9 cellular contexts compared by ENCODE assay signal in genomic region chr7:143289421-143289820, GRCh38. TPM values are rescaled to one million over a fixed set of nuclear protein-coding genes. Genes with fewer than 3 reads are reported as not detected.
DNase-seq lines count a peak whose midpoint lies in the region; ATAC-seq and TF ChIP-seq lines count a peak whose summit lies in the region.
"Had no signal": no experiment of that assay in that cellular context is flagged by ENCODE, and none has a peak within 500 bp of the region (broad histone marks: within the 10 kb centered on the region; RNA-seq: fewer than 3 reads in every experiment).

No MANE protein-coding gene starts in this region.

- H3K79me2 ChIP-seq in osteoblast (ENCODE audit: insufficient read depth, low read length), result peaks cover 39% of the 10 kb centered on the region

- DNase-seq in ELR (ENCODE audit: low read depth), result peak; percentile 12
- DNase-seq in NCI-H69 (lab: John Stamatoyannopoulos, UW), result peak; percentile 27
- DNase-seq in dermis blood vessel endothelial cell, result peak; percentile 31
- DNase-seq in osteoblast (ENCODE audit: insufficient read length, low spot score, missing footprints), result peak; percentile 55
- DNase-seq in ecto neural progenitor cell (ENCODE audit: low spot score), result no peak
- DNase-seq in kidney tubule cell (ENCODE audit: low spot score), result no peak
- DNase-seq: islet precursor cell had no signal

- peaks cover 29% of the 10 kb centered on the region for H3K36me3 ChIP-seq in osteoblast (ENCODE audit: insufficient read depth, low read length)

- H3K27ac ChIP-seq in osteoblast (ENCODE audit: low read depth, low read length), result peak overlapping the region; percentile 80

- peak overlapping the region; percentile 95 for H3K4me3 ChIP-seq in osteoblast (ENCODE audit: insufficient read depth, low read length)

- H3K4me1 ChIP-seq in osteoblast (ENCODE audit: insufficient read depth, low read length), result peaks cover 14% of the 10 kb centered on the region

- no peaks in the 10 kb centered on the region for H3K27me3 ChIP-seq in osteoblast (ENCODE audit: insufficient read depth, low read length)

- ATAC-seq in HG03108 (IDR thresholded peaks at IDR 0.05; ENCODE audit: unreplicated experiment) (no peak), HG03196 (IDR thresholded peaks at IDR 0.05; ENCODE audit: unreplicated experiment) (no peak)

- no peaks in the 10 kb centered on the region for H3K9me3 ChIP-seq in osteoblast (ENCODE audit: low read depth, low read length)

- H2AFZ ChIP-seq in osteoblast (ENCODE audit: low read length), result no peak overlapping the region

- peak overlapping the region; percentile 95 for H3K4me2 ChIP-seq in osteoblast (ENCODE audit: insufficient read depth, low read length)

- TF ChIP-seq CTCF in osteoblast (IDR thresholded peaks at IDR 0.05; ENCODE audit: extremely low read depth, low read depth, low read length), result no peak

- H4K20me1 ChIP-seq in osteoblast (ENCODE audit: insufficient read depth, low read length), result peaks cover 6% of the 10 kb centered on the region

RNA-seq across cellular contexts. Expression of gene CASP2, which starts 1.3 kb away (rescaled TPM):
- 12.8 and 30.2 TPM in 2 replicates for total RNA-seq in dermis blood vessel endothelial cell
- 7.6 and 10.9 TPM in 2 replicates for total RNA-seq in osteoblast

RNA-seq across cellular contexts. Expression of gene TMEM139, which starts 4.7 kb away (rescaled TPM):
- total RNA-seq in dermis blood vessel endothelial cell, result 0.14 and 0.17 TPM in 2 replicates
- not detected in 2 replicates for total RNA-seq in osteoblast

RNA-seq across cellular contexts. Expression of gene GSTK1, which starts 26.2 kb away (rescaled TPM):
- 110 and 112 TPM in 2 replicates for total RNA-seq in dermis blood vessel endothelial cell
- total RNA-seq in osteoblast, result 91.3 and 99.9 TPM in 2 replicates

RNA-seq across cellular contexts. Expression of gene CLCN1, which starts 26.5 kb away (rescaled TPM):
- total RNA-seq in dermis blood vessel endothelial cell, result not detected in 2 replicates
- total RNA-seq in osteoblast, result under 0.01 TPM in 2 replicates

Comparison
In these comparisons a context has a peak if more than half of its experiments do, and no peak if none do; other contexts are left out.
1. DNase-seq: peak in ELR (single experiment), NCI-H69 (single experiment), dermis blood vessel endothelial cell (single experiment) and osteoblast (single experiment); none in ecto neural progenitor cell (single experiment) and kidney tubule cell (single experiment).